20 cellular contexts compared by ENCODE assay signal in the genomic region with DNA sequence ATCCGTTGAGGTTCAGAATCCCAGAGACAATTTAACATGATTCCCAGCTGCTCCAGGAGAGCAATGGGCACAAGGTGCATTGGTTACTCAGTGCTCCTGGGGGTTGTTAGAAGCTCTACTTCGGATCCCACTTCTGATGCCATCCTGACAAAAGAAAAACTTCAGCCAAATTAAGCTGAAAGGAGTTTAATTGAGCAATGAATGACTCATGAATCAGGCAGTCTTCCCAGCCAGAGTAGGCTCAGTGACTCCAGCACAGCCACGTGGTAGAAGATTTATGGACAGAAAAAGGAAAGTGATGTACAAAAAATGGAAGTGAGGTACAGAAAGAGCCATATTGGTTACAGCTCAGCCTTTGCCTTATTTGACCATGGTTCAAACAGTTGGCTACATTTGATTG.
DNase-seq lines count a peak whose midpoint lies in the region; ATAC-seq, FAIRE-seq and TF ChIP-seq lines count a peak whose summit lies in the region.
"Had no signal": no experiment of that assay in that cellular context is flagged by ENCODE, and none has a peak within 500 bp of the region (broad histone marks: within the 10 kb centered on the region; RNA-seq: fewer than 3 reads in every experiment).

No MANE protein-coding gene starts in this region.

- no peak for TF ChIP-seq EP300 in Ishikawa (IDR thresholded peaks at IDR 0.05; ENCODE audit: borderline replicate concordance)

- ATAC-seq in HG03159 (IDR thresholded peaks at IDR 0.05; ENCODE audit: unreplicated experiment): no peak
- no peak for ATAC-seq in HG03432 (IDR thresholded peaks at IDR 0.05; ENCODE audit: unreplicated experiment)
- ATAC-seq: activated T-cell treated with anti-CD3 and anti-CD28 coated beads, Interleukin-2, amount 50 U/mL, for 4 hours; psoas muscle; stimulated activated naive B cell treated with anti-CD40 and anti-IgM and Interleukin-4, amounts not matched to agents 10 μg/mL and 1 μg/mL and 100 μg/mL, for 72 hours had no signal

- no peak for TF ChIP-seq RAD21 in Ishikawa (IDR thresholded peaks at IDR 0.05; ENCODE audit: low read depth)

- DNase-seq in RPMI7951 (ENCODE audit: low read depth) (peak; percentile 0), cardiac fibroblast (ENCODE audit: low read depth in 2 of 2) (peak; percentile 57 to 67), myocyte (ENCODE audit: low read depth) (peak; percentile 2), frontal cortex (ENCODE audit: low spot score in 2 of 2) (no peak)
- no peak for DNase-seq in activated CD4-positive, CD25-positive, alpha-beta regulatory T cell (lab: John Stamatoyannopoulos, UW)
- DNase-seq: activated CD4-positive, alpha-beta T cell treated with anti-CD3 and anti-CD28 coated beads for 1 hour; activated naive CD4-positive, alpha-beta T cell treated with Interleukin-2 at 50 U/mL for 16 hours; activated T-cell treated with anti-CD3 and anti-CD28 coated beads, Interleukin-2, amount 50 U/mL, for 4 hours; amygdala; cerebellar nuclear complex; psoas muscle; SHP77; stimulated activated CD4-positive, alpha-beta T cell treated with anti-CD3 and anti-CD28 coated beads, Interleukin-2, amount 100 ng/mL, for 48 hours; stimulated activated naive B cell treated with anti-CD40 and anti-IgM and Interleukin-4, amounts not matched to agents 10 μg/mL and 1 μg/mL and 100 μg/mL, for 72 hours had no signal

- H3K4me3 ChIP-seq in cardiac fibroblast (replicated peaks in 1 of 2; ENCODE audit: low read depth in 2 of 2, low read length in 2 of 2): no peak overlapping the region
- H3K4me3 ChIP-seq: psoas muscle, smooth muscle cell, uterus had no signal

- no peak for TF ChIP-seq CTCF in cardiac fibroblast (IDR thresholded peaks at IDR 0.05; ENCODE audit: low read depth, low read length)

- no peak for FAIRE-seq in frontal cortex (lab: Jason Lieb, UNC)
- FAIRE-seq: D721Med had no signal

TF ChIP-seq in Ishikawa, 13 proteins besides CTCF, POLR2A, EP300 and RAD21:
- TF ChIP-seq USF1 (IDR thresholded peaks at IDR 0.05) (peak; percentile 40), ZBTB7A (IDR thresholded peaks at IDR 0.05; ENCODE audit: low read depth) (no peak), FOXM1 (IDR thresholded peaks at IDR 0.05; ENCODE audit: borderline replicate concordance, low read depth) (no peak), TAF1 (IDR thresholded peaks at IDR 0.05; ENCODE audit: low read depth) (no peak), EGR1 (IDR thresholded peaks at IDR 0.05) (no peak)
- TF ChIP-seq, protein P1, sequence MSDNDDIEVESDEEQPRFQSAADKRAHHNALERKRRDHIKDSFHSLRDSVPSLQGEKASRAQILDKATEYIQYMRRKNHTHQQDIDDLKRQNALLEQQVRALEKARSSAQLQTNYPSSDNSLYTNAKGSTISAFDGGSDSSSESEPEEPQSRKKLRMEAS (IDR thresholded peaks at IDR 0.05): no peak

Comparison
In these comparisons a context has a peak if more than half of its experiments do, and no peak if none do; other contexts are left out.
1. DNase-seq: peak in RPMI7951 (single experiment), cardiac fibroblast (2 of 2) and myocyte (single experiment); none in activated CD4-positive, CD25-positive, alpha-beta regulatory T cell (0 of 4) and frontal cortex (0 of 2).